Comparison of ENCODE assay signal across 10 cellular contexts in the genomic region with DNA sequence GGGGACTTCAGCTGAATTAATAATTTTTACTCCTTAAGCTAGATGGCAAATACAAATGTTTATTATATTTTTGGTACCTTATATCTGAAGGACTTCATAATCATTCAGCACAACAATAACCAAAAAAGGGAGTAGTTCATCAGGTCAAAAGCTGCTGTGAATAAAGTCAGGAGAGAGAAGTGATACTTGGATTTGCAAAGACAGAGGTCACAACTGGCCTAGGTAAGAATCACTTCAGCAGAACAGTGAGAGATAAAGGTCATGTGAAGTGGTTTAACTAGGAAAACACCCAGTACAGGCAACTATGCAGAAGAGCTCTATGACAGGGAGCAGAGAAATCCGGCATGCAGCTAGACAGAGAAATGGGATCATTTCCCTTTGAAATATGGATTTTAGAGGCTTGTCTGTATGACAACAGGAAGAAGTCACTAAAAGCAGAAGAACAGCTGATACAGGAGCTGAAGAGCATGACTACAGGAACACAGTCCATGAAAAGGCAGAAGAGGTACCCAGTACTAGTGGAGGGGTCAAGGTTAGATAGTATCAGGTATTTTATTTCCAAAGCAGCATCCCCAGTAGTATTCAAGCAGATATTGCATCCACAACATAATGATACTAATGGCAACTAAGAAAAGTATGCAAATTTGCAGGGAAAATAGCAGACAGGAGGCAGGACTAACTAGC. TPM values are rescaled to one million over a fixed set of nuclear protein-coding genes. Genes with fewer than 3 reads are reported as not detected.
DNase-seq lines count a peak whose midpoint lies in the region; ATAC-seq, FAIRE-seq and TF ChIP-seq lines count a peak whose summit lies in the region.
"Had no signal": no experiment of that assay in that cellular context is flagged by ENCODE, and none has a peak within 500 bp of the region (broad histone marks: within the 10 kb centered on the region; RNA-seq: fewer than 3 reads in every experiment).

No MANE protein-coding gene starts in this region.

- no peaks in the 10 kb centered on the region for H3K27me3 Mint-ChIP-seq in Caco-2 (ENCODE audit: insufficient read depth, unreplicated experiment)

- H3K27ac ChIP-seq in brain microvascular endothelial cell (peak overlapping the region; percentile 34), suprapubic skin (no peak overlapping the region)
- H3K27ac ChIP-seq: body of pancreas had no signal

- intact Hi-C loops in Caco-2 (cut with micrococcal nuclease; ENCODE audit: unreplicated experiment): no loop called here

- no peak overlapping the region for H3K4me3 ChIP-seq in brain microvascular endothelial cell (ENCODE audit: low read depth, low read length)
- no peak overlapping the region for H3K4me3 ChIP-seq in suprapubic skin
- H3K4me3 ChIP-seq in Caco-2 (ENCODE audit: low read depth, low read length): no peak overlapping the region
- H3K4me3 ChIP-seq: body of pancreas had no signal

- H3K4me3 Mint-ChIP-seq in Caco-2 (ENCODE audit: unreplicated experiment): no peak overlapping the region
- H3K4me3 Mint-ChIP-seq: T-helper 2 cell treated with Interferon-gamma antibody and Interleukin-4, amounts not matched to agents 5 μg/mL and 100 μg/mL, for 36 hours had no signal

- H3K4me1 Mint-ChIP-seq in Caco-2 (ENCODE audit: low read depth, unreplicated experiment): no peaks in the 10 kb centered on the region

- TF ChIP-seq CTCF in GM10248 (IDR thresholded peaks at IDR 0.05; ENCODE audit: control extremely low read depth, extremely low read depth, low read depth, missing control alignments): no peak
- no peak for TF ChIP-seq CTCF in brain microvascular endothelial cell (IDR thresholded peaks at IDR 0.05; ENCODE audit: low read depth, low read length, missing control alignments)
- TF ChIP-seq CTCF in suprapubic skin (IDR thresholded peaks at IDR 0.05): no peak
- TF ChIP-seq CTCF in Caco-2 (IDR thresholded peaks at IDR 0.05; ENCODE audit: insufficient read depth in 1 of 2, low read depth in 1 of 2, low read length in 1 of 2, severe bottlenecking in 1 of 2, unreplicated experiment in 1 of 2): no peak

- H3K36me3 Mint-ChIP-seq in Caco-2 (ENCODE audit: insufficient read depth, unreplicated experiment): no peaks in the 10 kb centered on the region

- ATAC-seq in GM19467 (IDR thresholded peaks at IDR 0.05; ENCODE audit: unreplicated experiment) (peak; percentile 44), HG03139 (IDR thresholded peaks at IDR 0.05; ENCODE audit: unreplicated experiment) (peak; percentile 36)
- ATAC-seq: body of pancreas had no signal

- peaks cover 6% of the 10 kb centered on the region for H3K4me1 ChIP-seq in suprapubic skin
- H3K4me1 ChIP-seq in Caco-2: no peaks in the 10 kb centered on the region
- H3K4me1 ChIP-seq: body of pancreas had no signal

- H3K27me3 ChIP-seq in brain microvascular endothelial cell (replicated peaks) (no peaks in the 10 kb centered on the region), suprapubic skin (no peaks in the 10 kb centered on the region), Caco-2 (replicated peaks; ENCODE audit: control insufficient read depth, insufficient read depth, low read length) (no peaks in the 10 kb centered on the region)
- H3K27me3 ChIP-seq: body of pancreas had no signal

- TF ChIP-seq EP300 in suprapubic skin (IDR thresholded peaks at IDR 0.05): no peak

- H3K9me3 ChIP-seq in suprapubic skin (no peaks in the 10 kb centered on the region), Caco-2 (no peaks in the 10 kb centered on the region)
- H3K9me3 ChIP-seq: body of pancreas had no signal

- TF ChIP-seq POLR2A in suprapubic skin (IDR thresholded peaks at IDR 0.05): no peak

- BruUV-seq in Caco-2 (replicated peaks; lab: Mats Ljungman, UMichigan): no TSS peak

- no peaks in the 10 kb centered on the region for H3K9me3 Mint-ChIP-seq in Caco-2 (ENCODE audit: unreplicated experiment)

- WGBS in suprapubic skin: 73% methylated on average over 1 of the region's 1 CpG

- POLR2A ChIA-PET in GM10248 (lab: Yijun Ruan, JAX): interaction anchor here (0.7 to 1.3 kb wide), 3 partner anchors 23 to 102 kb away, joined by 3 to 4 read pairs (median 3); a partner anchor contains a TSS
- POLR2A ChIA-PET in Caco-2 (lab: Charles Lee): no interaction called here

- H3K27ac Mint-ChIP-seq in Caco-2 (ENCODE audit: unreplicated experiment): no peak overlapping the region
- H3K27ac Mint-ChIP-seq: T-helper 2 cell treated with Interferon-gamma antibody and Interleukin-4, amounts not matched to agents 5 μg/mL and 100 μg/mL, for 36 hours had no signal

- H3K36me3 ChIP-seq in brain microvascular endothelial cell (replicated peaks): no peaks in the 10 kb centered on the region
- H3K36me3 ChIP-seq in suprapubic skin: no peaks in the 10 kb centered on the region
- no peaks in the 10 kb centered on the region for H3K36me3 ChIP-seq in Caco-2 (ENCODE audit: control insufficient read depth, insufficient read depth, low read length)

- CTCF ChIA-PET in GM10248 (lab: Yijun Ruan, JAX) (interaction anchor here (1.0 to 4.3 kb wide), 14 partner anchors 8 to 158 kb away, joined by 3 to 58 read pairs (median 4); a partner anchor contains a TSS), Caco-2 (lab: Charles Lee) (no interaction called here)

- in situ Hi-C loops in brain microvascular endothelial cell (cut with HindIII; ENCODE audit: low pct_ligation_motif_present, low sequenced_read_pairs): no loop called here

- DNase-seq in GM10248 (ENCODE audit: extremely low spot score): peak; percentile 34
- DNase-seq in brain microvascular endothelial cell: no peak
- no peak for DNase-seq in NCI-H1417 treated with DMSO at 0.1 percent for 48 hours (lab: John Stamatoyannopoulos, UW)
- no peak for DNase-seq in urothelium cell line (ENCODE audit: low spot score)
- DNase-seq in suprapubic skin (ENCODE audit: low spot score in 2 of 2): no peak
- DNase-seq in Caco-2: no peak
- DNase-seq: body of pancreas had no signal

- no peak for FAIRE-seq in urothelium cell line (lab: Jason Lieb, UNC)

RNA-seq across cellular contexts. Expression of a gene that starts 25.7 kb away (rescaled TPM):
- total RNA-seq in suprapubic skin: 10 to 100 TPM; 11.3 to 13.5 (median 12.0) TPM
- 7.6 and 8.8 TPM in 2 replicates for total RNA-seq in Caco-2 (2022)
